Comparison of ENCODE assay signal across 14 cellular contexts in genomic region chr3:141482250-141482937, GRCh38. TPM values are rescaled to one million over a fixed set of nuclear protein-coding genes. Genes with fewer than 3 reads are reported as not detected.
DNase-seq lines count a peak whose midpoint lies in the region; ATAC-seq and TF ChIP-seq lines count a peak whose summit lies in the region.
"Had no signal": no experiment of that assay in that cellular context is flagged by ENCODE, and none has a peak within 500 bp of the region (broad histone marks: within the 10 kb centered on the region; RNA-seq: fewer than 3 reads in every experiment).

No MANE protein-coding gene starts in this region.

- H3K27me3 Mint-ChIP-seq in activated T-helper 17 cell treated with anti-CD3 and anti-CD28 coated beads, Interleukin-2, amount 50 U/mL, for 72 hours = no peaks in the 10 kb centered on the region
- H3K27me3 Mint-ChIP-seq: memory B cell had no signal

- H3K4me3 ChIP-seq in cardiac fibroblast (replicated peaks in 1 of 2; ENCODE audit: low read depth in 2 of 2, low read length in 2 of 2) = no peak overlapping the region
- H3K4me3 ChIP-seq: adrenal gland, psoas muscle, vagina had no signal

- H3K4me3 Mint-ChIP-seq in activated T-helper 17 cell treated with anti-CD3 and anti-CD28 coated beads, Interleukin-2, amount 50 U/mL, for 72 hours = no peak overlapping the region
- H3K4me3 Mint-ChIP-seq: memory B cell had no signal

- peaks cover 19% of the 10 kb centered on the region for H3K4me1 Mint-ChIP-seq in activated T-helper 17 cell treated with anti-CD3 and anti-CD28 coated beads, Interleukin-2, amount 50 U/mL, for 72 hours

- no peaks in the 10 kb centered on the region for H3K9me3 Mint-ChIP-seq in activated T-helper 17 cell treated with anti-CD3 and anti-CD28 coated beads, Interleukin-2, amount 50 U/mL, for 72 hours

- TF ChIP-seq CTCF in cardiac fibroblast (IDR thresholded peaks at IDR 0.05; ENCODE audit: low read depth, low read length) = no peak

- H3K36me3 Mint-ChIP-seq in activated T-helper 17 cell treated with anti-CD3 and anti-CD28 coated beads, Interleukin-2, amount 50 U/mL, for 72 hours (ENCODE audit: low read depth) = peaks cover 8% of the 10 kb centered on the region
- H3K36me3 Mint-ChIP-seq: memory B cell had no signal

- H3K27ac Mint-ChIP-seq in activated T-helper 17 cell treated with anti-CD3 and anti-CD28 coated beads, Interleukin-2, amount 50 U/mL, for 72 hours = no peak overlapping the region
- H3K27ac Mint-ChIP-seq: memory B cell had no signal

- no peak for ATAC-seq in activated T-helper 17 cell treated with anti-CD3 and anti-CD28 coated beads, Interleukin-2, amount 50 U/mL, for 72 hours (replicated peaks)
- no peak for ATAC-seq in GM18867 (IDR thresholded peaks at IDR 0.05; ENCODE audit: unreplicated experiment)
- ATAC-seq: psoas muscle had no signal

- DNase-seq in ELF-1 (ENCODE audit: low read depth, low spot score) (peak; percentile 6), MV-4-11 (lab: John Stamatoyannopoulos, UW) (peak; percentile 83), cardiac fibroblast (ENCODE audit: low read depth in 2 of 2) (peak; percentile 83 to 96), non-pigmented ciliary epithelial cell (ENCODE audit: low read depth) (peak; percentile 69), midbrain (lab: John Stamatoyannopoulos, UW) (no peak)
- no peak for DNase-seq in activated naive CD4-positive, alpha-beta T cell treated with Interleukin-2 at 50 U/mL for 16 hours
- DNase-seq: activated CD4-positive, alpha-beta T cell treated with anti-CD3 and anti-CD28 coated beads, Interleukin-2, amount 50 U/mL, for 48 hours; NCI-H187; psoas muscle had no signal

RNA-seq across cellular contexts. Expression of gene RASA2, which starts 4.4 kb away (rescaled TPM):
- total RNA-seq in activated T-helper 17 cell treated with anti-CD3 and anti-CD28 coated beads, Interleukin-2, amount 50 U/mL, for 72 hours = 10 to 100 TPM; 36.6 to 41.1 TPM

Comparison
In these comparisons a context has a peak if more than half of its experiments do, and no peak if none do; other contexts are left out.
1. DNase-seq: peak in ELF-1 (single experiment), MV-4-11 (single experiment), cardiac fibroblast (2 of 2) and non-pigmented ciliary epithelial cell (single experiment); none in midbrain (single experiment) and activated naive CD4-positive, alpha-beta T cell treated with Interleukin-2 at 50 U/mL for 16 hours (single experiment).